In the genomic region with DNA sequence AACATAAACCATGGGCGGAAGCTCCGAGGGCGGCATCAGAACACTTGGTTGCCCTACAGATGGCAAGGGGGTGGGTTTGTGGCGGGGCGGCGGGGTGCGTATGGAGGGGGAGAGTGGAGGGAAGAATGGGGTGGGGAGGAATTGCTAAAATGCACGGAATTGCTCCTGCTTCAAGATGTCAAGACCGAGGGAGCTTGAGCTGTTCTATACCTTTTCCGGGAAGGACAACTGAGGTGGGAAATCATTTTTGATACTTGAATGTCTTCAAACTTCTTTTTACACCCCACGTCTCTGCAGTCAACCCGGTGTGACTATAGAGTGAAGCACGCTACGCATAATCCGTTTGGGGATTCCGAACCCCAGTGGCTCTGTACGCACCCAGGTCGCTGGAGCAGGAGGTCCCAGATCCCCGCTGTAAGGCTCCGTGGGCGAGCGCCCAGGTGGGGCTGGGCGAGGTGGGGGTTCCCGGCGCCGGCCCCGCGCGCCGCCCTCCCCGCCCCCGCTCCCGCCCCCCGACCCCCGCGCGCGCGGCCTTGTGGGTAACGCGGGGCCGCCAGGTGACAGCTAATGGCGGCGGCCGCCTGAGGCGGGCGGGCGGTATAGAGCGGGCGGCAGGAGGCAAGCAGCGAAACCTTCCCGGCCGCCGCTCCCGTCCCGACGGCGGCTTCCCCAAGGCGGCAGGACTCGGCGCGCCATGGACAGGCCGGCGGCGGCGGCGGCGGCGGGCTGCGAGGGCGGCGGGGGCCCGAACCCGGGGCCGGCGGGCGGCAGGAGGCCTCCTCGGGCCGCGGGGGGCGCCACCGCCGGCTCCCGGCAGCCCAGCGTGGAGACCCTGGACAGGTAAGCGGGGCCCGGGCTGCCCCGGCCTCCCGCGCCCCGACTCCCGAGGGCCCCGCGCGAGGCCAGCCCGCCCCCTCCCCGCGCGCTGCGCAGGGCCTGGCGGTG, we compare ENCODE assay signal across 8 cellular contexts. TPM values are rescaled to one million over a fixed set of nuclear protein-coding genes. Genes with fewer than 3 reads are reported as not detected.
DNase-seq lines count a peak whose midpoint lies in the region; ATAC-seq and TF ChIP-seq lines count a peak whose summit lies in the region.

A gene (plus strand): TSS at position 560 of the 945 bp plus-strand sequence. CDS start 135 bp downstream, at position 695.

- H3K36me3 Mint-ChIP-seq in stimulated activated effector memory CD8-positive, alpha-beta T cell treated with anti-CD3 and anti-CD28 coated beads, Interleukin-12 subunit alpha, Interleukin-12 subunit beta, amount 100 ng/mL, for 72 hours: peaks cover 27% of the 10 kb centered on the region

- no peaks in the 10 kb centered on the region for H4K20me1 ChIP-seq in KMS-11 (ENCODE audit: insufficient read depth)

- intact Hi-C loops in lower lobe of right lung (cut with DNase I): no loop called here

- H3K79me2 ChIP-seq in KMS-11 (ENCODE audit: insufficient read depth, low read depth): peaks cover 25% of the 10 kb centered on the region

- H3K4me3 ChIP-seq in KMS-11 (IDR thresholded peaks at IDR 0.05; ENCODE audit: insufficient read depth, low read depth, low read length) (no peak within 1 kb of the TSS), lower lobe of right lung (peak within 1 kb of the TSS; percentile 59)

- TF ChIP-seq CTCF in KMS-11 (conservative IDR thresholded peaks at IDR 0.05; ENCODE audit: low read depth, low read length) (no peak), lower lobe of right lung (IDR thresholded peaks at IDR 0.05) (no peak)

- H3K27ac ChIP-seq in KMS-11 (peak within 1 kb of the TSS; percentile 79), lower lobe of right lung (peak within 1 kb of the TSS; percentile 81)

- peak within 1 kb of the TSS; percentile 69 for H3K4me2 ChIP-seq in KMS-11

- H3K9me3 Mint-ChIP-seq in stimulated activated effector memory CD8-positive, alpha-beta T cell treated with anti-CD3 and anti-CD28 coated beads, Interleukin-12 subunit alpha, Interleukin-12 subunit beta, amount 100 ng/mL, for 72 hours: no peaks in the 10 kb centered on the region

- peak within 1 kb of the TSS; percentile 44 for H2AFZ ChIP-seq in KMS-11 (ENCODE audit: low read depth)

- H3K4me1 Mint-ChIP-seq in stimulated activated effector memory CD8-positive, alpha-beta T cell treated with anti-CD3 and anti-CD28 coated beads, Interleukin-12 subunit alpha, Interleukin-12 subunit beta, amount 100 ng/mL, for 72 hours: peaks cover 65% of the 10 kb centered on the region

- H3K9me3 ChIP-seq in lower lobe of right lung: no peaks in the 10 kb centered on the region

- peak within 1 kb of the TSS; percentile 51; the same call in 1 of the 2 replicates for H3K9ac ChIP-seq in KMS-11

- H3K4me1 ChIP-seq in KMS-11 (ENCODE audit: low read depth, poor library complexity, severe bottlenecking): peaks cover 41% of the 10 kb centered on the region
- H3K4me1 ChIP-seq in lower lobe of right lung: peaks cover 10% of the 10 kb centered on the region

- peak within 1 kb of the TSS; percentile 91 for H3K27ac Mint-ChIP-seq in stimulated activated effector memory CD8-positive, alpha-beta T cell treated with anti-CD3 and anti-CD28 coated beads, Interleukin-12 subunit alpha, Interleukin-12 subunit beta, amount 100 ng/mL, for 72 hours

- H3K4me3 Mint-ChIP-seq in stimulated activated effector memory CD8-positive, alpha-beta T cell treated with anti-CD3 and anti-CD28 coated beads, Interleukin-12 subunit alpha, Interleukin-12 subunit beta, amount 100 ng/mL, for 72 hours: peak within 1 kb of the TSS; percentile 76

- ATAC-seq in GM21619 (IDR thresholded peaks at IDR 0.05; ENCODE audit: unreplicated experiment): peak; percentile 45
- ATAC-seq in lower lobe of right lung: peak; percentile 73 to 78
- ATAC-seq in stimulated activated effector memory CD8-positive, alpha-beta T cell treated with anti-CD3 and anti-CD28 coated beads, Interleukin-12 subunit alpha, Interleukin-12 subunit beta, amount 100 ng/mL, for 72 hours: peak; percentile 33

- peak; percentile 45 for DNase-seq in ELR (ENCODE audit: low read depth)
- DNase-seq in activated CD4-positive, CD25-positive, alpha-beta regulatory T cell treated with anti-CD3 and anti-CD28 coated beads, Interleukin-2, amount 50 U/mL, for 16 hours (ENCODE audit: low read depth, low spot score): peak; percentile 31
- DNase-seq in dermis blood vessel endothelial cell: peak; percentile 37
- DNase-seq in lower lobe of right lung: peak; percentile 48
- DNase-seq in stimulated activated effector memory CD8-positive, alpha-beta T cell treated with anti-CD3 and anti-CD28 coated beads, Interleukin-12 subunit alpha, Interleukin-12 subunit beta, amount 100 ng/mL, for 72 hours (ENCODE audit: low spot score in 2 of 2): peak in 1 of 2 donors; percentile 10
- DNase-seq in COLO829 (ENCODE audit: low spot score): no peak

- H3K36me3 ChIP-seq in KMS-11 (ENCODE audit: insufficient read depth) (no peaks in the 10 kb centered on the region), lower lobe of right lung (no peaks in the 10 kb centered on the region)

- H3K27me3 ChIP-seq in KMS-11 (ENCODE audit: insufficient read depth, low read depth): no peaks in the 10 kb centered on the region
- H3K27me3 ChIP-seq in lower lobe of right lung (ENCODE audit: low read depth): no peaks in the 10 kb centered on the region

RNA-seq across cellular contexts. Expression of the gene that starts here (rescaled TPM):
- 15.1 and 17.4 TPM in 2 replicates for total RNA-seq in dermis blood vessel endothelial cell
- 22.4 TPM for total RNA-seq in lower lobe of right lung
